In the genomic region with DNA sequence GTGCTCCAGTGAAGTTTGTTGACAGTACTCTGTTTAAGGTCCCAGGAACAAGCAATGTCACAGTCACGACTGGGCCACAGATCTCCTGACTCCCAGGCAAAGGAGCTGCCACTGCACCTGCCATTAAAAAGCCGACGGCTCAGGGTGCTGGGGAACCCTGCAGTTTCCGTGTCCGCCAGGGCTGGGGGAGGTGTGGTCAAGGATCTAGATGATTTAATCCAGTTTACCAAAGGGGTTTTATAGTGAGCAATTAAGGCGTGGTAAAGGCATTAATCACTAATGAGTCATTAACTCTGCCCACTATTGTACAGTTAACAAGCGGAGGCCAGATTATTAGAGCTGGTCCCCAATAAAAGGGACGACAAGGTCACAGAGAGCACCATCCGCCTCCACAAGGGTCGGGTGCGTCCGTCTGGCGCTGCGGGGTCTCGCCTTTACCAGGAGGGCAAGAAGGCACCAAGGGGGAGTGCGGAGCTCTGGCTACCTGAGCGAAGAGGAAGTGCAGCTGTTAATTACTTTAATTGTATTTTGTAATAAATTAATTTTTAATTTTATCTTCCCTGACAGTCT, we compare ENCODE assay signal across 28 cellular contexts. TPM values are rescaled to one million over a fixed set of nuclear protein-coding genes. Genes with fewer than 3 reads are reported as not detected.
DNase-seq lines count a peak whose midpoint lies in the region; ATAC-seq and TF ChIP-seq lines count a peak whose summit lies in the region.
"Had no signal": no experiment of that assay in that cellular context is flagged by ENCODE, and none has a peak within 500 bp of the region (broad histone marks: within the 10 kb centered on the region; RNA-seq: fewer than 3 reads in every experiment).

No MANE protein-coding gene starts in this region.

- peaks cover 2% of the 10 kb centered on the region for H3K4me1 ChIP-seq in iPS-15b (ENCODE audit: control insufficient read depth, insufficient read depth, low read length)
- peaks cover 0 to 36% (median 23%) of the 10 kb centered on the region in 6 donors for H3K4me1 ChIP-seq in spleen
- peaks cover 0 to 23% (median 18%) of the 10 kb centered on the region in 4 donors for H3K4me1 ChIP-seq in sigmoid colon
- H3K4me1 ChIP-seq: right lobe of liver had no signal

- no peaks in the 10 kb centered on the region for H3K36me3 ChIP-seq in iPS-15b (ENCODE audit: control insufficient read depth, insufficient read depth, low read length)
- H3K36me3 ChIP-seq in spleen: no peaks in the 10 kb centered on the region
- H3K36me3 ChIP-seq in sigmoid colon: no peaks in the 10 kb centered on the region
- H3K36me3 ChIP-seq: right lobe of liver had no signal

- H3K27ac Mint-ChIP-seq in activated naive CD4-positive, alpha-beta T cell treated with anti-CD3 and anti-CD28 coated beads, Interleukin-2, amount 10 ng/mL, durations not matched to agents 7 days and 5 days: no peak overlapping the region
- H3K27ac Mint-ChIP-seq in WTC11: no peak overlapping the region
- H3K27ac Mint-ChIP-seq: activated CD8-positive, alpha-beta T cell treated with anti-CD3 and anti-CD28 coated beads for 36 hours; dendritic cell treated with granulocyte-macrophage colony-stimulating factor and Interleukin-4, amounts not matched to agents 40 ng/mL and 50 ng/mL, for 4 days had no signal

- peak overlapping the region; percentile 39 for H3K4me3 ChIP-seq in iPS-15b (ENCODE audit: low read depth, low read length)
- H3K4me3 ChIP-seq in spleen: no peak overlapping the region
- no peak overlapping the region for H3K4me3 ChIP-seq in sigmoid colon
- H3K4me3 ChIP-seq: lung, right lobe of liver, SK-N-MC had no signal

- no peaks in the 10 kb centered on the region for H3K9me3 Mint-ChIP-seq in activated naive CD4-positive, alpha-beta T cell treated with anti-CD3 and anti-CD28 coated beads, Interleukin-2, amount 10 ng/mL, durations not matched to agents 7 days and 5 days
- no peaks in the 10 kb centered on the region for H3K9me3 Mint-ChIP-seq in WTC11
- H3K9me3 Mint-ChIP-seq: dendritic cell treated with granulocyte-macrophage colony-stimulating factor and Interleukin-4, amounts not matched to agents 40 ng/mL and 50 ng/mL, for 4 days had no signal

- H3K9ac ChIP-seq in iPS-15b (ENCODE audit: low read depth, low read length): no peak overlapping the region

- peaks cover 23% of the 10 kb centered on the region for H3K4me1 Mint-ChIP-seq in activated naive CD4-positive, alpha-beta T cell treated with anti-CD3 and anti-CD28 coated beads, Interleukin-2, amount 10 ng/mL, durations not matched to agents 7 days and 5 days
- H3K4me1 Mint-ChIP-seq in WTC11: peaks cover 39% of the 10 kb centered on the region

- CTCF ChIA-PET in activated naive CD4-positive, alpha-beta T cell treated with anti-CD3 and anti-CD28 coated beads, Interleukin-2, amount 10 ng/mL, durations not matched to agents 7 days and 5 days (lab: Charles Lee): interaction anchor here (0.7 kb wide), 1 partner anchor 179 kb away, joined by 4 read pairs; no protein-coding TSS in a partner anchor
- CTCF ChIA-PET in WTC11 (lab: Charles Lee): interaction anchor here (0.9 to 4.5 kb wide), 9 partner anchors 10 to 560 kb away, joined by 3 to 44 read pairs (median 3); partner anchors contain the start of genes GRP and RAX

- intact Hi-C loops in spleen (cut with DNase I; ENCODE audit: low total_unique reads) (no loop called here), sigmoid colon (cut with DNase I) (no loop called here)

- no peaks in the 10 kb centered on the region for H3K36me3 Mint-ChIP-seq in activated naive CD4-positive, alpha-beta T cell treated with anti-CD3 and anti-CD28 coated beads, Interleukin-2, amount 10 ng/mL, durations not matched to agents 7 days and 5 days
- H3K36me3 Mint-ChIP-seq in WTC11: no peaks in the 10 kb centered on the region; the same call in 1 of the 2 replicates

- H3K27ac ChIP-seq in spleen (no peak overlapping the region), sigmoid colon (no peak overlapping the region)
- H3K27ac ChIP-seq: right lobe of liver, SK-N-MC had no signal

- TF ChIP-seq CTCF in WTC11 (IDR thresholded peaks at IDR 0.05) (no peak), spleen (IDR thresholded peaks at IDR 0.05 in 8 of 11, conservative IDR thresholded peaks at IDR 0.05 in 3 of 11) (no peak), sigmoid colon (IDR thresholded peaks at IDR 0.05) (no peak)

- no peak for ATAC-seq in WTC11
- ATAC-seq in left lobe of liver: no peak
- ATAC-seq: activated CD8-positive, alpha-beta T cell treated with anti-CD3 and anti-CD28 coated beads for 36 hours; right lobe of liver had no signal

- H3K9me3 ChIP-seq in iPS-15b (ENCODE audit: control insufficient read depth, insufficient read depth, low read length) (no peaks in the 10 kb centered on the region), spleen (peaks cover 0 to 7% (median 0%) of the 10 kb centered on the region in 8 donors), sigmoid colon (no peaks in the 10 kb centered on the region)
- H3K9me3 ChIP-seq: right lobe of liver had no signal

- TF ChIP-seq POLR2A in spleen (IDR thresholded peaks at IDR 0.05) (no peak), sigmoid colon (IDR thresholded peaks at IDR 0.05) (no peak)

- H3K4me3 Mint-ChIP-seq in activated naive CD4-positive, alpha-beta T cell treated with anti-CD3 and anti-CD28 coated beads, Interleukin-2, amount 10 ng/mL, durations not matched to agents 7 days and 5 days: peak overlapping the region; percentile 7
- H3K4me3 Mint-ChIP-seq in WTC11: peak overlapping the region; percentile 66
- H3K4me3 Mint-ChIP-seq: activated CD8-positive, alpha-beta T cell treated with anti-CD3 and anti-CD28 coated beads for 36 hours; dendritic cell treated with granulocyte-macrophage colony-stimulating factor and Interleukin-4, amounts not matched to agents 40 ng/mL and 50 ng/mL, for 4 days had no signal

- H3K27me3 Mint-ChIP-seq in activated naive CD4-positive, alpha-beta T cell treated with anti-CD3 and anti-CD28 coated beads, Interleukin-2, amount 10 ng/mL, durations not matched to agents 7 days and 5 days: peaks cover 68% of the 10 kb centered on the region
- peaks cover 100% of the 10 kb centered on the region for H3K27me3 Mint-ChIP-seq in WTC11 (ENCODE audit: low read depth)

- POLR2A ChIA-PET in WTC11 (lab: Charles Lee): interaction anchor here (0.9 kb wide), 1 partner anchor 9 kb away, joined by 4 read pairs; the partner anchor contains the start of gene RAX

- TF ChIP-seq EP300 in sigmoid colon (IDR thresholded peaks at IDR 0.05): no peak

- peaks cover 66% of the 10 kb centered on the region for H3K27me3 ChIP-seq in iPS-15b (ENCODE audit: control insufficient read depth, insufficient read depth, low read length)
- peaks cover 13 to 64% (median 61%) of the 10 kb centered on the region in 7 donors for H3K27me3 ChIP-seq in spleen (replicated peaks in 1 of 7)
- H3K27me3 ChIP-seq in sigmoid colon: peaks cover 32 to 63% (median 47%) of the 10 kb centered on the region in 3 donors

- no peak for DNase-seq in activated naive CD4-positive, alpha-beta T cell treated with anti-CD3 and anti-CD28 coated beads, Interleukin-2, amount 10 ng/mL, durations not matched to agents 7 days and 5 days
- DNase-seq in activated naive CD4-positive, alpha-beta T cell treated with Interleukin-2 at 50 U/mL for 16 hours: no peak
- DNase-seq in WTC11 (ENCODE audit: low spot score): no peak
- DNase-seq in spleen: peak; percentile 29
- DNase-seq in GOT3 (lab: John Stamatoyannopoulos, UW): no peak
- no peak for DNase-seq in sigmoid colon
- DNase-seq in left lobe of liver (ENCODE audit: low spot score): no peak
- DNase-seq: activated CD4-positive, CD25-positive, alpha-beta regulatory T cell; activated CD8-positive, alpha-beta T cell treated with anti-CD3 and anti-CD28 coated beads for 36 hours; activated naive CD4-positive, alpha-beta T cell; activated T-cell treated with anti-CD3 and anti-CD28 coated beads for 4 hours; anterior cingulate cortex; caudate nucleus; foreskin fibroblast; hippocampal formation; kidney; right lobe of liver; T1000 had no signal

- 10 to 16% (median 13%) methylated on average over 17 of the region's 17 CpGs for WGBS in spleen, 5 donors
- 11 to 14% methylated on average over 17 of the region's 17 CpGs for WGBS in sigmoid colon, 2 donors

TF ChIP-seq in WTC11, 78 proteins besides CTCF, POLR2A, EP300 and RAD21 (continues in another document):
- no peak for TF ChIP-seq RORB (CRISPR knock-in tag; IDR thresholded peaks at IDR 0.05)
- no peak for TF ChIP-seq HMGXB4 (CRISPR knock-in tag; IDR thresholded peaks at IDR 0.05)

RNA-seq across cellular contexts. Expression of gene RAX, which starts 9.6 kb away (rescaled TPM):
- total RNA-seq in WTC11 (2021) (0.57 to 0.94 TPM (median 0.89 TPM) in 3 replicates), spleen (not detected), sigmoid colon (not detected), left lobe of liver (not detected)
- polyA plus RNA-seq in spleen (under 1 TPM in 1 of 3 donors, not detected in 2; 0.03 TPM), sigmoid colon (not detected)
- total RNA-seq: activated CD8-positive, alpha-beta T cell treated with anti-CD3 and anti-CD28 coated beads for 36 hours; Daoy; H4; kidney; lung; NCI-H460; osteocyte; right lobe of liver had no signal
- polyA plus RNA-seq: BJ had no signal

RNA-seq across cellular contexts. Expression of gene GRP, which starts 43.7 kb away (rescaled TPM):
- total RNA-seq in WTC11 (2021) (0.22 TPM in 1 of 3 replicates, not detected in the others), spleen (not detected), sigmoid colon (1 to 10 TPM; 1.4 to 6.6 (median 2.7) TPM), left lobe of liver (not detected)
- polyA plus RNA-seq in spleen (not detected), sigmoid colon (under 1 TPM in 1 of 3 donors, not detected in 2; 0.93 TPM)
- total RNA-seq: activated CD8-positive, alpha-beta T cell treated with anti-CD3 and anti-CD28 coated beads for 36 hours; Daoy; H4; kidney; NCI-H460; osteocyte; right lobe of liver had no signal

RNA-seq across cellular contexts. Expression of gene CPLX4, which starts 54.8 kb away (rescaled TPM):
- total RNA-seq in WTC11 (2021) (not detected in 3 replicates), spleen (not detected), sigmoid colon (under 1 TPM in 1 of 4 donors, not detected in 3; 0.33 TPM), left lobe of liver (not detected)
- polyA plus RNA-seq in spleen (under 1 TPM in 1 of 3 donors, not detected in 2; 0.04 TPM), sigmoid colon (not detected)
- total RNA-seq: A673; activated CD8-positive, alpha-beta T cell treated with anti-CD3 and anti-CD28 coated beads for 36 hours; Daoy; H4; kidney; lung; NCI-H460; osteocyte had no signal
- polyA plus RNA-seq: BJ had no signal
